ENCODE assay signal across 30 cellular contexts in genomic region chr5:78542321-78542840, GRCh38.
A peak's percentile ranks its signal among the peaks of the same experiment; 100 is the strongest.
DNase-seq lines count a peak whose midpoint lies in the region; ATAC-seq and TF ChIP-seq lines count a peak whose summit lies in the region.
"Had no signal": no experiment of that assay in that cellular context is flagged by ENCODE, and none has a peak within 500 bp of the region (broad histone marks: within the 10 kb centered on the region; RNA-seq: fewer than 3 reads in every experiment).

No MANE protein-coding gene starts in this region.

- H3K27me3 ChIP-seq in right atrium auricular region (no peaks in the 10 kb centered on the region), endodermal cell (ENCODE audit: control insufficient read depth, insufficient read depth, low read length, poor library complexity, severe bottlenecking) (no peaks in the 10 kb centered on the region), neural progenitor cell (no peaks in the 10 kb centered on the region)
- H3K27me3 ChIP-seq: body of pancreas had no signal

- H3K4me1 Mint-ChIP-seq in endodermal cell = peaks cover 60% of the 10 kb centered on the region
- peaks cover 39% of the 10 kb centered on the region for H3K4me1 Mint-ChIP-seq in neural progenitor cell
- H3K4me1 Mint-ChIP-seq in type B pancreatic cell (ENCODE audit: unreplicated experiment) = peaks cover 52% of the 10 kb centered on the region
- H3K4me1 Mint-ChIP-seq: activated naive CD4-positive, alpha-beta T cell treated with anti-CD3 and anti-CD28 coated beads, Interleukin-2, amount 10 ng/mL, durations not matched to agents 7 days and 5 days; activated T-helper 17 cell treated with anti-CD3 and anti-CD28 coated beads, Interleukin-2, amount 50 U/mL, for 72 hours; CD4-positive, CD25-positive, alpha-beta regulatory T cell had no signal

- 84 to 86% methylated on average over 4 to 6 of the region's 6 CpGs for WGBS in endodermal cell (ENCODE audit: insufficient coverage in 1 of 2, insufficient read length in 1 of 2), 2 experiments

- DNase-seq in right atrium auricular region (ENCODE audit: low spot score) = peak; percentile 50
- no peak for DNase-seq in left ventricle myocardium superior
- peak; percentile 54 for DNase-seq in endodermal cell
- peak; percentile 45 for DNase-seq in neural progenitor cell (ENCODE audit: low spot score)
- DNase-seq in type B pancreatic cell (ENCODE audit: extremely low spot score, unreplicated experiment) = no peak
- DNase-seq in stimulated activated CD4-positive, alpha-beta T cell treated with anti-CD3 and anti-CD28 coated beads, Interleukin-15, amount 100 ng/mL, for 24 hours = no peak
- no peak for DNase-seq in NCI-H82 treated with DMSO at 0.1 percent for 48 hours (lab: John Stamatoyannopoulos, UW; ENCODE audit: unreplicated experiment)
- DNase-seq in NCI-H2081 (lab: John Stamatoyannopoulos, UW) = no peak
- DNase-seq: activated CD4-positive, alpha-beta T cell treated with anti-CD3 and anti-CD28 coated beads for 4 hours; activated naive CD4-positive, alpha-beta T cell treated with anti-CD3 and anti-CD28 coated beads, Interleukin-2, amount 10 ng/mL, durations not matched to agents 7 days and 5 days; body of pancreas; CD4-positive, CD25-positive, alpha-beta regulatory T cell; effector CD8-positive, alpha-beta T cell; Karpas-422; naive thymus-derived CD4-positive, alpha-beta T cell; NCI-H1436 treated with DMSO at 0.1 percent for 48 hours; NCI-H2107; NCI-H446; NCI-H748 treated with DMSO at 0.1 percent for 48 hours; SIG-M5; small intestine; stimulated activated naive CD4-positive, alpha-beta T cell treated with Interleukin-2 at 50 U/mL for 16 hours; SW 1271; T-helper 9 cell had no signal

- H3K36me3 ChIP-seq in right atrium auricular region = no peaks in the 10 kb centered on the region
- H3K36me3 ChIP-seq in endodermal cell (ENCODE audit: control insufficient read depth, insufficient read depth, low read length) = peaks cover 26% of the 10 kb centered on the region
- no peaks in the 10 kb centered on the region for H3K36me3 ChIP-seq in neural progenitor cell
- H3K36me3 ChIP-seq: thoracic aorta had no signal

- peak overlapping the region; percentile 11 for H3K4me2 ChIP-seq in neural progenitor cell

- no peaks in the 10 kb centered on the region for H3K79me2 ChIP-seq in neural progenitor cell (ENCODE audit: low read depth)

- H2AFZ ChIP-seq in neural progenitor cell (replicated peaks) = no peak overlapping the region

- no peaks in the 10 kb centered on the region for H3K27me3 Mint-ChIP-seq in endodermal cell (ENCODE audit: insufficient read depth)
- H3K27me3 Mint-ChIP-seq in neural progenitor cell (ENCODE audit: insufficient read depth, low read depth) = no peaks in the 10 kb centered on the region
- no peaks in the 10 kb centered on the region for H3K27me3 Mint-ChIP-seq in type B pancreatic cell

- H3K36me3 Mint-ChIP-seq in endodermal cell (ENCODE audit: low read depth) = peaks cover 41% of the 10 kb centered on the region
- H3K36me3 Mint-ChIP-seq in neural progenitor cell = peaks cover 5% of the 10 kb centered on the region
- peaks cover 5% of the 10 kb centered on the region for H3K36me3 Mint-ChIP-seq in type B pancreatic cell
- H3K36me3 Mint-ChIP-seq: activated naive CD4-positive, alpha-beta T cell treated with anti-CD3 and anti-CD28 coated beads, Interleukin-2, amount 10 ng/mL, durations not matched to agents 7 days and 5 days; CD4-positive, CD25-positive, alpha-beta regulatory T cell; naive thymus-derived CD4-positive, alpha-beta T cell had no signal

- H3K9ac ChIP-seq in endodermal cell (ENCODE audit: extremely low read depth, low read length, poor library complexity, severe bottlenecking) (no peak overlapping the region), neural progenitor cell (no peak overlapping the region)

- intact Hi-C loops in left ventricle myocardium superior (cut with micrococcal nuclease) = no loop called here

- no peak for ATAC-seq in left ventricle myocardium superior
- ATAC-seq: activated T-helper 17 cell treated with anti-CD3 and anti-CD28 coated beads, Interleukin-2, amount 50 U/mL, for 72 hours; body of pancreas; HepG2; naive thymus-derived CD4-positive, alpha-beta T cell; Panc1 had no signal

- H3K9me3 Mint-ChIP-seq in endodermal cell = no peaks in the 10 kb centered on the region
- H3K9me3 Mint-ChIP-seq in neural progenitor cell = no peaks in the 10 kb centered on the region
- H3K9me3 Mint-ChIP-seq in type B pancreatic cell = no peaks in the 10 kb centered on the region
- H3K9me3 Mint-ChIP-seq: activated naive CD4-positive, alpha-beta T cell treated with anti-CD3 and anti-CD28 coated beads, Interleukin-2, amount 10 ng/mL, durations not matched to agents 7 days and 5 days; activated T-helper 17 cell treated with anti-CD3 and anti-CD28 coated beads, Interleukin-2, amount 50 U/mL, for 72 hours; CD4-positive, CD25-positive, alpha-beta regulatory T cell; naive thymus-derived CD4-positive, alpha-beta T cell had no signal

- H4K20me1 ChIP-seq in neural progenitor cell (ENCODE audit: low read depth) = no peaks in the 10 kb centered on the region

- H3K27ac Mint-ChIP-seq in endodermal cell = peak overlapping the region; percentile 78
- H3K27ac Mint-ChIP-seq in neural progenitor cell = no peak overlapping the region
- H3K27ac Mint-ChIP-seq in type B pancreatic cell = peak overlapping the region; percentile 11
- H3K27ac Mint-ChIP-seq: activated naive CD4-positive, alpha-beta T cell treated with anti-CD3 and anti-CD28 coated beads, Interleukin-2, amount 10 ng/mL, durations not matched to agents 7 days and 5 days; activated T-helper 17 cell treated with anti-CD3 and anti-CD28 coated beads, Interleukin-2, amount 50 U/mL, for 72 hours; CD4-positive, CD25-positive, alpha-beta regulatory T cell; naive thymus-derived CD4-positive, alpha-beta T cell had no signal

- H3K27ac ChIP-seq in right atrium auricular region = peak overlapping the region in 1 of 2 donors; percentile 18
- no peak overlapping the region for H3K27ac ChIP-seq in endodermal cell (ENCODE audit: low read depth, low read length)
- no peak overlapping the region for H3K27ac ChIP-seq in neural progenitor cell
- H3K27ac ChIP-seq: body of pancreas, epithelial cell of prostate, thoracic aorta, VCaP had no signal

- H3K4me1 ChIP-seq in right atrium auricular region (peaks cover 0 to 41% of the 10 kb centered on the region in 2 donors), endodermal cell (ENCODE audit: control insufficient read depth, insufficient read depth, low read length) (peaks cover 9% of the 10 kb centered on the region), neural progenitor cell (peaks cover 23% of the 10 kb centered on the region)

- H3K9me3 ChIP-seq in right atrium auricular region (no peaks in the 10 kb centered on the region), endodermal cell (ENCODE audit: control insufficient read depth, low read length) (no peaks in the 10 kb centered on the region), neural progenitor cell (ENCODE audit: low read depth) (no peaks in the 10 kb centered on the region)
- H3K9me3 ChIP-seq: body of pancreas, thoracic aorta had no signal

- no peaks in the 10 kb centered on the region for H3F3A ChIP-seq in neural progenitor cell (ENCODE audit: low read depth)

- no peak for TF ChIP-seq CTCF in right atrium auricular region (IDR thresholded peaks at IDR 0.05)
- TF ChIP-seq CTCF in endodermal cell (conservative IDR thresholded peaks at IDR 0.05) = peak; percentile 35
- no peak for TF ChIP-seq CTCF in neural progenitor cell (IDR thresholded peaks at IDR 0.05)
- no peak for TF ChIP-seq CTCF in type B pancreatic cell (conservative IDR thresholded peaks at IDR 0.05)

- no peak overlapping the region for H3K4me3 ChIP-seq in right atrium auricular region
- no peak overlapping the region for H3K4me3 ChIP-seq in endodermal cell (ENCODE audit: low read length)
- no peak overlapping the region for H3K4me3 ChIP-seq in neural progenitor cell
- H3K4me3 ChIP-seq: body of pancreas, thoracic aorta had no signal

- no peak overlapping the region for H3K4me3 Mint-ChIP-seq in endodermal cell
- H3K4me3 Mint-ChIP-seq in neural progenitor cell = no peak overlapping the region
- peak overlapping the region; percentile 20 for H3K4me3 Mint-ChIP-seq in type B pancreatic cell
- H3K4me3 Mint-ChIP-seq: activated naive CD4-positive, alpha-beta T cell treated with anti-CD3 and anti-CD28 coated beads, Interleukin-2, amount 10 ng/mL, durations not matched to agents 7 days and 5 days; activated T-helper 17 cell treated with anti-CD3 and anti-CD28 coated beads, Interleukin-2, amount 50 U/mL, for 72 hours; CD4-positive, CD25-positive, alpha-beta regulatory T cell; naive thymus-derived CD4-positive, alpha-beta T cell had no signal

Comparison
In these comparisons a context has a peak if more than half of its experiments do, and no peak if none do; other contexts are left out.
1. DNase-seq: peak in right atrium auricular region (single experiment), endodermal cell (single experiment) and neural progenitor cell (single experiment); none in left ventricle myocardium superior (single experiment), type B pancreatic cell (single experiment), stimulated activated CD4-positive, alpha-beta T cell treated with anti-CD3 and anti-CD28 coated beads, Interleukin-15, amount 100 ng/mL, for 24 hours (single experiment), NCI-H82 treated with DMSO at 0.1 percent for 48 hours (single experiment) and NCI-H2081 (0 of 2).